In the genomic region with DNA sequence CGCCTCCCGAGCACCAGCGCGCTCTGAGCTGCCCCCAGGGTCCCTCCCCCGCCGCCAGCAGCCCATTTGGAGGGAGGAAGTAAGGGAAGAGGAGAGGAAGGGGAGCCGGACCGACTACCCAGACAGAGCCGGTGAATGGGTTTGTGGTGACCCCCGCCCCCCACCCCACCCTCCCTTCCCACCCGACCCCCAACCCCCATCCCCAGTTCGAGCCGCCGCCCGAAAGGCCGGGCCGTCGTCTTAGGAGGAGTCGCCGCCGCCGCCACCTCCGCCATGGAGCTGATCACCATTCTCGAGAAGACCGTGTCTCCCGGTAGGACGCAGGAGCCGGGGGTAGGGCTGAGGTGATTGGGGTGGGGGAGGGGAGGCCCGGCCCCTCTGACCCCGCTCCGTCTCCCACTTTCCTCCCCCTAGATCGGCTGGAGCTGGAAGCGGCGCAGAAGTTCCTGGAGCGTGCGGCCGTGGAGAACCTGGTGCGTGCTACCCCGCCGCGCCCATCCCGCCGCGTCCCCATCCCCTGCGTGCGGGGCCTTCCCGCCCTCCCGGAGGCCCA, we compare ENCODE assay signal across 1 cellular context.
TF ChIP-seq lines count a peak whose summit lies in the region.

No MANE protein-coding gene starts in this region.

TF ChIP-seq in K562, 482 proteins besides CTCF, POLR2A, EP300 and RAD21 (continues in another document):
- TF ChIP-seq CBX1 (IDR thresholded peaks at IDR 0.05; ENCODE audit: low read depth) (0 out of 2 replicates have a peak, but pooled peaks have one; percentile 35), KAT2B (IDR thresholded peaks at IDR 0.05; ENCODE audit: low read depth, low read length) (no peak), CEBPB (tag; IDR thresholded peaks at IDR 0.05) (no peak), LARP7 (IDR thresholded peaks at IDR 0.05) (no peak), NR2F6 (CRISPR knock-in tag; IDR thresholded peaks at IDR 0.05) (no peak), TOE1 (IDR thresholded peaks at IDR 0.05; ENCODE audit: borderline replicate concordance) (no peak), TOE1 (CRISPR knock-in tag; IDR thresholded peaks at IDR 0.05; ENCODE audit: borderline replicate concordance, low read depth) (no peak), TCF7L2 (IDR thresholded peaks at IDR 0.05; ENCODE audit: low read depth, low read length) (no peak), MEF2D (tag; conservative IDR thresholded peaks at IDR 0.05; ENCODE audit: low read depth) (no peak), TBL1XR1 (IDR thresholded peaks at IDR 0.05; ENCODE audit: low read length in 2 of 2) (no peak), TAL1 (IDR thresholded peaks at IDR 0.05) (no peak), EWSR1 (IDR thresholded peaks at IDR 0.05; ENCODE audit: borderline replicate concordance, low read depth, partially characterized antibody) (no peak), NCOR1 (IDR thresholded peaks at IDR 0.05) (peak; percentile 12; the same call in 1 of the 2 replicates), TEAD4 (IDR thresholded peaks at IDR 0.05; ENCODE audit: low read length) (no peak), TEAD4 (CRISPR knock-in tag; IDR thresholded peaks at IDR 0.05; ENCODE audit: borderline replicate concordance) (no peak), HMGN3 (IDR thresholded peaks at IDR 0.05; ENCODE audit: borderline replicate concordance, extremely low read depth, insufficient read length, low read depth, low read length) (peak; percentile 1), ZNF584 (CRISPR knock-in tag; IDR thresholded peaks at IDR 0.05; ENCODE audit: low read depth) (no peak), ATF1 (CRISPR knock-in tag; IDR thresholded peaks at IDR 0.05) (no peak), ATF1 (tag; IDR thresholded peaks at IDR 0.05) (peak; percentile 30), ZNF77 (CRISPR knock-in tag; IDR thresholded peaks at IDR 0.05) (no peak), RBM22 (IDR thresholded peaks at IDR 0.05; ENCODE audit: low read depth, low read length, poor library complexity, severe bottlenecking) (peak; percentile 1), RBBP5 (IDR thresholded peaks at IDR 0.05; ENCODE audit: borderline replicate concordance, insufficient read depth, low read length, poor library complexity, severe bottlenecking) (peak; percentile 34), SRSF9 (IDR thresholded peaks at IDR 0.05; ENCODE audit: borderline replicate concordance, low read depth, low read length) (no peak), PML (IDR thresholded peaks at IDR 0.05; ENCODE audit: low read length) (peak; percentile 36), TAF7 (tag; IDR thresholded peaks at IDR 0.05) (0 out of 2 replicates have a peak, but pooled peaks have one; percentile 69), ZSCAN29 (IDR thresholded peaks at IDR 0.05) (no peak), CEBPG (CRISPR knock-in tag; IDR thresholded peaks at IDR 0.05) (no peak), CEBPG (tag; conservative IDR thresholded peaks at IDR 0.05 in 1 of 2, IDR thresholded peaks at IDR 0.05 in 1 of 2) (no peak), ZNF143 (CRISPR knock-in tag; IDR thresholded peaks at IDR 0.05) (no peak; the same call in 1 of the 2 replicates), YY1 (IDR thresholded peaks at IDR 0.05; ENCODE audit: borderline replicate concordance in 1 of 3, control insufficient read depth in 1 of 3, extremely low read depth in 1 of 3, insufficient read depth in 3 of 3, insufficient read length in 1 of 3, insufficient replicate concordance in 2 of 3, low read depth in 1 of 3, low read length in 2 of 3) (peak in 1 of 3 experiments; percentile 36), SAP30 (IDR thresholded peaks at IDR 0.05; ENCODE audit: borderline replicate concordance, insufficient read depth, low read depth, low read length, poor library complexity, severe bottlenecking) (no peak), ZNF764 (CRISPR knock-in tag; IDR thresholded peaks at IDR 0.05; ENCODE audit: low read depth) (no peak), PHF8 (IDR thresholded peaks at IDR 0.05; ENCODE audit: borderline replicate concordance, low read length) (peak; percentile 73; the same call in 1 of the 2 replicates), POLR3G (IDR thresholded peaks at IDR 0.05; ENCODE audit: extremely low read depth, insufficient read length, insufficient replicate concordance) (no peak), ZFX (CRISPR knock-in tag; IDR thresholded peaks at IDR 0.05) (peak; percentile 48), GATAD2B (IDR thresholded peaks at IDR 0.05; ENCODE audit: borderline replicate concordance) (0 out of 2 replicates have a peak, but pooled peaks have one; percentile 14), BMI1 (IDR thresholded peaks at IDR 0.05; ENCODE audit: low read length) (no peak), ZNF140 (CRISPR knock-in tag; IDR thresholded peaks at IDR 0.05) (no peak), POLR2G (IDR thresholded peaks at IDR 0.05; ENCODE audit: low read depth, low read length) (peak; percentile 70), TAF1 (IDR thresholded peaks at IDR 0.05; ENCODE audit: control insufficient read depth, extremely low read depth, insufficient read depth, low read length, severe bottlenecking) (peak; percentile 96), SMAD1 (IDR thresholded peaks at IDR 0.05; ENCODE audit: low read depth, low read length, partially characterized antibody) (peak; percentile 59), CREM (IDR thresholded peaks at IDR 0.05; ENCODE audit: low read depth) (no peak), POLR2AphosphoS5 (IDR thresholded peaks at IDR 0.05; ENCODE audit: control insufficient read depth, insufficient read depth, low read depth, low read length) (peak; percentile 91), ARID1B (IDR thresholded peaks at IDR 0.05) (no peak)
- TF ChIP-seq, protein P1, sequence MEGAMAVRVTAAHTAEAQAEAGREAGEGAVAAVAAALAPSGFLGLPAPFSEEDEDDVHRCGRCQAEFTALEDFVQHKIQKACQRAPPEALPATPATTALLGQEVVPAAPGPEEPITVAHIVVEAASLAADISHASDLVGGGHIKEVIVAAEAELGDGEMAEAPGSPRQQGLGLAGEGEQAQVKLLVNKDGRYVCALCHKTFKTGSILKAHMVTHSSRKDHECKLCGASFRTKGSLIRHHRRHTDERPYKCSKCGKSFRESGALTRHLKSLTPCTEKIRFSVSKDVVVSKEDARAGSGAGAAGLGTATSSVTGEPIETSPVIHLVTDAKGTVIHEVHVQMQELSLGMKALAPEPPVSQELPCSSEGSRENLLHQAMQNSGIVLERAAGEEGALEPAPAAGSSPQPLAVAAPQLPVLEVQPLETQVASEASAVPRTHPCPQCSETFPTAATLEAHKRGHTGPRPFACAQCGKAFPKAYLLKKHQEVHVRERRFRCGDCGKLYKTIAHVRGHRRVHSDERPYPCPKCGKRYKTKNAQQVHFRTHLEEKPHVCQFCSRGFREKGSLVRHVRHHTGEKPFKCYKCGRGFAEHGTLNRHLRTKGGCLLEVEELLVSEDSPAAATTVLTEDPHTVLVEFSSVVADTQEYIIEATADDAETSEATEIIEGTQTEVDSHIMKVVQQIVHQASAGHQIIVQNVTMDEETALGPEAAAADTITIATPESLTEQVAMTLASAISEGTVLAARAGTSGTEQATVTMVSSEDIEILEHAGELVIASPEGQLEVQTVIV (CRISPR knock-in tag; IDR thresholded peaks at IDR 0.05; ENCODE audit: borderline replicate concordance): no peak
- TF ChIP-seq, protein P2, sequence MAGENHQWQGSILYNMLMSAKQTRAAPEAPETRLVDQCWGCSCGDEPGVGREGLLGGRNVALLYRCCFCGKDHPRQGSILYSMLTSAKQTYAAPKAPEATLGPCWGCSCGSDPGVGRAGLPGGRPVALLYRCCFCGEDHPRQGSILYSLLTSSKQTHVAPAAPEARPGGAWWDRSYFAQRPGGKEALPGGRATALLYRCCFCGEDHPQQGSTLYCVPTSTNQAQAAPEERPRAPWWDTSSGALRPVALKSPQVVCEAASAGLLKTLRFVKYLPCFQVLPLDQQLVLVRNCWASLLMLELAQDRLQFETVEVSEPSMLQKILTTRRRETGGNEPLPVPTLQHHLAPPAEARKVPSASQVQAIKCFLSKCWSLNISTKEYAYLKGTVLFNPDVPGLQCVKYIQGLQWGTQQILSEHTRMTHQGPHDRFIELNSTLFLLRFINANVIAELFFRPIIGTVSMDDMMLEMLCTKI (IDR thresholded peaks at IDR 0.05; ENCODE audit: partially characterized antibody): no peak
- TF ChIP-seq, protein P3, sequence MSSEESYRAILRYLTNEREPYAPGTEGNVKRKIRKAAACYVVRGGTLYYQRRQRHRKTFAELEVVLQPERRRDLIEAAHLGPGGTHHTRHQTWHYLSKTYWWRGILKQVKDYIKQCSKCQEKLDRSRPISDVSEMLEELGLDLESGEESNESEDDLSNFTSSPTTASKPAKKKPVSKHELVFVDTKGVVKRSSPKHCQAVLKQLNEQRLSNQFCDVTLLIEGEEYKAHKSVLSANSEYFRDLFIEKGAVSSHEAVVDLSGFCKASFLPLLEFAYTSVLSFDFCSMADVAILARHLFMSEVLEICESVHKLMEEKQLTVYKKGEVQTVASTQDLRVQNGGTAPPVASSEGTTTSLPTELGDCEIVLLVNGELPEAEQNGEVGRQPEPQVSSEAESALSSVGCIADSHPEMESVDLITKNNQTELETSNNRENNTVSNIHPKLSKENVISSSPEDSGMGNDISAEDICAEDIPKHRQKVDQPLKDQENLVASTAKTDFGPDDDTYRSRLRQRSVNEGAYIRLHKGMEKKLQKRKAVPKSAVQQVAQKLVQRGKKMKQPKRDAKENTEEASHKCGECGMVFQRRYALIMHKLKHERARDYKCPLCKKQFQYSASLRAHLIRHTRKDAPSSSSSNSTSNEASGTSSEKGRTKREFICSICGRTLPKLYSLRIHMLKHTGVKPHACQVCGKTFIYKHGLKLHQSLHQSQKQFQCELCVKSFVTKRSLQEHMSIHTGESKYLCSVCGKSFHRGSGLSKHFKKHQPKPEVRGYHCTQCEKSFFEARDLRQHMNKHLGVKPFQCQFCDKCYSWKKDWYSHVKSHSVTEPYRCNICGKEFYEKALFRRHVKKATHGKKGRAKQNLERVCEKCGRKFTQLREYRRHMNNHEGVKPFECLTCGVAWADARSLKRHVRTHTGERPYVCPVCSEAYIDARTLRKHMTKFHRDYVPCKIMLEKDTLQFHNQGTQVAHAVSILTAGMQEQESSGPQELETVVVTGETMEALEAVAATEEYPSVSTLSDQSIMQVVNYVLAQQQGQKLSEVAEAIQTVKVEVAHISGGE (CRISPR knock-in tag; IDR thresholded peaks at IDR 0.05): peak in 1 of 3 experiments; percentile 65; a peak in 1 of 6 replicates
- TF ChIP-seq, protein P4, sequence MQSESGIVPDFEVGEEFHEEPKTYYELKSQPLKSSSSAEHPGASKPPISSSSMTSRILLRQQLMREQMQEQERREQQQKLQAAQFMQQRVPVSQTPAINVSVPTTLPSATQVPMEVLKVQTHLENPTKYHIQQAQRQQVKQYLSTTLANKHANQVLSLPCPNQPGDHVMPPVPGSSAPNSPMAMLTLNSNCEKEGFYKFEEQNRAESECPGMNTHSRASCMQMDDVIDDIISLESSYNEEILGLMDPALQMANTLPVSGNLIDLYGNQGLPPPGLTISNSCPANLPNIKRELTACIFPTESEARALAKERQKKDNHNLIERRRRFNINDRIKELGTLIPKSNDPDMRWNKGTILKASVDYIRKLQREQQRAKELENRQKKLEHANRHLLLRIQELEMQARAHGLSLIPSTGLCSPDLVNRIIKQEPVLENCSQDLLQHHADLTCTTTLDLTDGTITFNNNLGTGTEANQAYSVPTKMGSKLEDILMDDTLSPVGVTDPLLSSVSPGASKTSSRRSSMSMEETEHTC (IDR thresholded peaks at IDR 0.05): no peak
- TF ChIP-seq, protein P5, sequence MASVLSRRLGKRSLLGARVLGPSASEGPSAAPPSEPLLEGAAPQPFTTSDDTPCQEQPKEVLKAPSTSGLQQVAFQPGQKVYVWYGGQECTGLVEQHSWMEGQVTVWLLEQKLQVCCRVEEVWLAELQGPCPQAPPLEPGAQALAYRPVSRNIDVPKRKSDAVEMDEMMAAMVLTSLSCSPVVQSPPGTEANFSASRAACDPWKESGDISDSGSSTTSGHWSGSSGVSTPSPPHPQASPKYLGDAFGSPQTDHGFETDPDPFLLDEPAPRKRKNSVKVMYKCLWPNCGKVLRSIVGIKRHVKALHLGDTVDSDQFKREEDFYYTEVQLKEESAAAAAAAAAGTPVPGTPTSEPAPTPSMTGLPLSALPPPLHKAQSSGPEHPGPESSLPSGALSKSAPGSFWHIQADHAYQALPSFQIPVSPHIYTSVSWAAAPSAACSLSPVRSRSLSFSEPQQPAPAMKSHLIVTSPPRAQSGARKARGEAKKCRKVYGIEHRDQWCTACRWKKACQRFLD (CRISPR knock-in tag; IDR thresholded peaks at IDR 0.05): peak; percentile 66
- TF ChIP-seq, protein P6, sequence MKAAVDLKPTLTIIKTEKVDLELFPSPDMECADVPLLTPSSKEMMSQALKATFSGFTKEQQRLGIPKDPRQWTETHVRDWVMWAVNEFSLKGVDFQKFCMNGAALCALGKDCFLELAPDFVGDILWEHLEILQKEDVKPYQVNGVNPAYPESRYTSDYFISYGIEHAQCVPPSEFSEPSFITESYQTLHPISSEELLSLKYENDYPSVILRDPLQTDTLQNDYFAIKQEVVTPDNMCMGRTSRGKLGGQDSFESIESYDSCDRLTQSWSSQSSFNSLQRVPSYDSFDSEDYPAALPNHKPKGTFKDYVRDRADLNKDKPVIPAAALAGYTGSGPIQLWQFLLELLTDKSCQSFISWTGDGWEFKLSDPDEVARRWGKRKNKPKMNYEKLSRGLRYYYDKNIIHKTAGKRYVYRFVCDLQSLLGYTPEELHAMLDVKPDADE (conservative IDR thresholded peaks at IDR 0.05; ENCODE audit: control insufficient read depth, low read depth, low read length): no peak
- TF ChIP-seq, protein P7, sequence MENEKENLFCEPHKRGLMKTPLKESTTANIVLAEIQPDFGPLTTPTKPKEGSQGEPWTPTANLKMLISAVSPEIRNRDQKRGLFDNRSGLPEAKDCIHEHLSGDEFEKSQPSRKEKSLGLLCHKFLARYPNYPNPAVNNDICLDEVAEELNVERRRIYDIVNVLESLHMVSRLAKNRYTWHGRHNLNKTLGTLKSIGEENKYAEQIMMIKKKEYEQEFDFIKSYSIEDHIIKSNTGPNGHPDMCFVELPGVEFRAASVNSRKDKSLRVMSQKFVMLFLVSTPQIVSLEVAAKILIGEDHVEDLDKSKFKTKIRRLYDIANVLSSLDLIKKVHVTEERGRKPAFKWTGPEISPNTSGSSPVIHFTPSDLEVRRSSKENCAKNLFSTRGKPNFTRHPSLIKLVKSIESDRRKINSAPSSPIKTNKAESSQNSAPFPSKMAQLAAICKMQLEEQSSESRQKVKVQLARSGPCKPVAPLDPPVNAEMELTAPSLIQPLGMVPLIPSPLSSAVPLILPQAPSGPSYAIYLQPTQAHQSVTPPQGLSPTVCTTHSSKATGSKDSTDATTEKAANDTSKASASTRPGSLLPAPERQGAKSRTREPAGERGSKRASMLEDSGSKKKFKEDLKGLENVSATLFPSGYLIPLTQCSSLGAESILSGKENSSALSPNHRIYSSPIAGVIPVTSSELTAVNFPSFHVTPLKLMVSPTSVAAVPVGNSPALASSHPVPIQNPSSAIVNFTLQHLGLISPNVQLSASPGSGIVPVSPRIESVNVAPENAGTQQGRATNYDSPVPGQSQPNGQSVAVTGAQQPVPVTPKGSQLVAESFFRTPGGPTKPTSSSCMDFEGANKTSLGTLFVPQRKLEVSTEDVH (IDR thresholded peaks at IDR 0.05; ENCODE audit: low read depth, partially characterized antibody): no peak
